In genomic region chr17:9509236-9509813, GRCh38 we compare ENCODE assay signal across 23 cellular contexts.
"Had no signal": no experiment of that assay in that cellular context is flagged by ENCODE, and none has a peak within 500 bp of the region (broad histone marks: within the 10 kb centered on the region; RNA-seq: fewer than 3 reads in every experiment).

No MANE protein-coding gene starts in this region.

- H3K4me3 ChIP-seq: psoas muscle, sigmoid colon, testis, tibial artery had no signal

- H3K27ac ChIP-seq: psoas muscle, sigmoid colon, testis, tibial artery had no signal

- ATAC-seq: effector memory CD8-positive, alpha-beta T cell; left lobe of liver; naive thymus-derived CD8-positive, alpha-beta T cell; psoas muscle; right cardiac atrium; stimulated activated effector memory CD8-positive, alpha-beta T cell treated with anti-CD3 and anti-CD28 coated beads, Interleukin-12 subunit alpha, Interleukin-12 subunit beta, amount 100 ng/mL, for 72 hours; stimulated activated naive CD8-positive, alpha-beta T cell treated with anti-CD3 and anti-CD28 coated beads, Interleukin-15, Interleukin-2, amounts not matched to agents 100 U/mL and 50 U/mL, for 24 hours had no signal

- FAIRE-seq: endometrium, frontal cortex, keratinocyte had no signal

- H3K4me1 ChIP-seq: psoas muscle, sigmoid colon, tibial artery had no signal

- DNase-seq: cortex of kidney; effector memory CD8-positive, alpha-beta T cell; mammary epithelial cell; mesendoderm; midbrain; naive thymus-derived CD8-positive, alpha-beta T cell; nephron progenitor cell; nucleus accumbens; posterior cingulate gyrus; psoas muscle; right cardiac atrium; sigmoid colon; stimulated activated CD4-positive, alpha-beta T cell treated with anti-CD3 and anti-CD28 coated beads, Interleukin-2, amount 100 ng/mL, for 24 hours; stimulated activated CD4-positive, alpha-beta T cell treated with anti-CD3 and anti-CD28 coated beads, Interleukin-4, amount 100 ng/mL, for 24 hours; stimulated activated naive CD8-positive, alpha-beta T cell treated with anti-CD3 and anti-CD28 coated beads, Interleukin-15, Interleukin-2, amounts not matched to agents 100 U/mL and 50 U/mL, for 24 hours; substantia nigra; testis; tibial artery had no signal

- H3K27me3 ChIP-seq: sigmoid colon, testis, tibial artery had no signal

- H3K9me3 ChIP-seq: testis had no signal

- H3K36me3 ChIP-seq: sigmoid colon had no signal
